Comparison of ENCODE assay signal across 15 cellular contexts in the genomic region with DNA sequence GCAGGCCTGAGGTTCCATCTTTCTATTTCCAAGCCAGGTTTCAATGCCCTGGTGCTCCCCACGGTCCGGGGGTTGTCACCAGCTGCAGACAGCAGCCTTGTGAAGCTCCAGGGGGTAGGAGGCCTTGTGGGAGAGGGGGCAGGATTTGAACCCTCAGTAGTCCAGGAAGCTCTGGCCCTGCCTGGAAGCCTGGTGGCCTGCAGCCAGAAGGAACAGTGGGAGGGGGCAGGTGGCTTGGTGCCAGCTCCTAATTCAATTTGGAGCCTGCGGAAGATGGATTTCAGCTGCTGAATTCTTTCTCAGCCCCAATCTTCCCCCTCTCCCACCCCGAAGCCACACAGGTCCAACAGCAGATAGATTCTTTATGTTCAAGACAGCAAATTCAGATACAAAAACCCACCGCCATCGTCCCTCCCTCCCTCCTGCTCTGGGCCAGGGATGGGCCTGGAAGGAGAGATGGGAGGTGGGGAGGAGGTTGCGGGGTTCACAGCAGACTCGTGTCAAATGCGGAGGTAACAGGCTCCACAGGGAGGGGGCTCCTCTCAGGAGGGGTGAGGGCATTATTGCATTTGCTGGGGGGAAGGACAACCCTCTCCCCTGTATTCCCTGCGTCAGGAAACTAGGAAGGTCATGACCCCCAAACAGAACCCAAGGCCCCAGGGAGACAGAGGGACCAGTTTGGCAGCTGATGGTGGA. TPM values are rescaled to one million over a fixed set of nuclear protein-coding genes. Genes with fewer than 3 reads are reported as not detected.
DNase-seq lines count a peak whose midpoint lies in the region; ATAC-seq, FAIRE-seq and TF ChIP-seq lines count a peak whose summit lies in the region.
"Had no signal": no experiment of that assay in that cellular context is flagged by ENCODE, and none has a peak within 500 bp of the region (broad histone marks: within the 10 kb centered on the region; RNA-seq: fewer than 3 reads in every experiment).

No MANE protein-coding gene starts in this region.

- dilution Hi-C loops in IMR-90 (cut with HindIII; ENCODE audit: low sequenced_read_pairs, unreplicated experiment), result no loop called here

- WGBS in IMR-90 (ENCODE audit: extremely low coverage in 2 of 2, insufficient read length in 1 of 2), 2 experiments, result no CpG with 5 or more reads among the region's 10 CpGs
- WGBS in K562 (ENCODE audit: insufficient coverage, low coverage, missing lambda C conversion rate), result 64% methylated on average over 7 of the region's 10 CpGs

- no peaks in the 10 kb centered on the region for H3K9me3 Mint-ChIP-seq in stimulated activated effector memory CD8-positive, alpha-beta T cell treated with anti-CD3 and anti-CD28 coated beads, Interleukin-12 subunit alpha, Interleukin-12 subunit beta, amount 100 ng/mL, for 72 hours
- H3K9me3 Mint-ChIP-seq: activated T-helper 17 cell treated with anti-CD3 and anti-CD28 coated beads, Interleukin-2, amount 50 U/mL, for 72 hours had no signal

- no peak for DNase-seq in IMR-90
- DNase-seq in K562 (ENCODE audit: extremely low read depth in 1 of 4, low spot score in 3 of 4), result no peak
- peak; percentile 93 for DNase-seq in kidney
- no peak for DNase-seq in stimulated activated effector memory CD8-positive, alpha-beta T cell treated with anti-CD3 and anti-CD28 coated beads, Interleukin-12 subunit alpha, Interleukin-12 subunit beta, amount 100 ng/mL, for 72 hours (ENCODE audit: low spot score in 2 of 2)
- DNase-seq in NCI-H1436 treated with DMSO at 0.1 percent for 48 hours (lab: John Stamatoyannopoulos, UW), result no peak
- DNase-seq: activated CD8-positive, alpha-beta T cell treated with anti-CD3 and anti-CD28 coated beads, Interleukin-2, amount 10 ng/mL, durations not matched to agents 7 days and 5 days; NCI-H446; ovary; WERI-Rb-1 had no signal

- in situ Hi-C loops in IMR-90 (cut with MboI; ENCODE audit: low sequenced_read_pairs) (loop anchor here (10.0 kb wide), 1 partner anchor 593 kb away; no protein-coding TSS in a partner anchor), K562 (cut with MboI) (loop anchor here (5.0 kb wide), 1 partner anchor 280 kb away; no protein-coding TSS in a partner anchor)

- FAIRE-seq in K562 (lab: Jason Lieb, UNC) (no peak), kidney (lab: Jason Lieb, UNC) (no peak)
- FAIRE-seq: GM18507, GM19239 had no signal

- H3K79me1 ChIP-seq in IMR-90 (ENCODE audit: low read depth in 1 of 2, low read length in 2 of 2), result peaks cover 8 to 44% of the 10 kb centered on the region in 2 experiments

- no peaks in the 10 kb centered on the region for H3K79me2 ChIP-seq in K562 (ENCODE audit: control insufficient read depth, insufficient read depth, low read length)

- no peak overlapping the region for H4K91ac ChIP-seq in IMR-90 (ENCODE audit: insufficient read depth, low read depth, low read length)

- no peak for TF ChIP-seq CTCF in IMR-90 (conservative IDR thresholded peaks at IDR 0.05; ENCODE audit: low read depth, low read length)
- TF ChIP-seq CTCF in K562 (IDR thresholded peaks at IDR 0.05 in 2 of 3, conservative IDR thresholded peaks at IDR 0.05 in 1 of 3; ENCODE audit: insufficient read depth in 2 of 3, low read depth in 1 of 3, low read length in 3 of 3), result no peak
- no peak for TF ChIP-seq CTCF in kidney (IDR thresholded peaks at IDR 0.05; ENCODE audit: borderline replicate concordance, extremely low read depth, insufficient read depth)

- TF ChIP-seq RAD21 in IMR-90 (IDR thresholded peaks at IDR 0.05; ENCODE audit: low read length) (no peak), K562 (CRISPR knock-in tag; conservative IDR thresholded peaks at IDR 0.05 in 1 of 2, IDR thresholded peaks at IDR 0.05 in 1 of 2) (no peak)

- H3K4me2 ChIP-seq in IMR-90 (ENCODE audit: low read depth, low read length), result no peak overlapping the region
- no peak overlapping the region for H3K4me2 ChIP-seq in K562 (ENCODE audit: insufficient read depth, low read length)

- BruUV-seq in IMR-90 (replicated peaks; lab: Mats Ljungman, UMichigan) (no TSS peak), K562 (replicated peaks; lab: Mats Ljungman, UMichigan) (no TSS peak)

- H3K36me3 Mint-ChIP-seq in stimulated activated effector memory CD8-positive, alpha-beta T cell treated with anti-CD3 and anti-CD28 coated beads, Interleukin-12 subunit alpha, Interleukin-12 subunit beta, amount 100 ng/mL, for 72 hours, result peaks cover 20% of the 10 kb centered on the region

- CTCF ChIA-PET in IMR-90 (lab: Yijun Ruan, JAX) (no interaction called here), K562 (lab: Yijun Ruan, JAX; ENCODE audit: low intra/inter-chr PET ratio) (no interaction called here)

- peak overlapping the region; percentile 14; the same call in 1 of the 2 replicates for H3K27ac ChIP-seq in IMR-90 (ENCODE audit: insufficient read depth, low read length)
- H3K27ac ChIP-seq in K562 (ENCODE audit: extremely low read depth, low read depth, low read length), result no peak overlapping the region
- H3K27ac ChIP-seq in kidney (ENCODE audit: low read depth in 2 of 2, low read length in 2 of 2), result peak overlapping the region; percentile 57 to 59
- H3K27ac ChIP-seq: ovary, WERI-Rb-1 had no signal

- no peak overlapping the region for H3K4me3 ChIP-seq in IMR-90 (ENCODE audit: insufficient read depth, low read depth, low read length)
- H3K4me3 ChIP-seq in K562, result no peak overlapping the region
- H3K4me3 ChIP-seq in kidney (ENCODE audit: low read length in 2 of 2), result no peak overlapping the region
- H3K4me3 ChIP-seq: ovary, skin epidermis had no signal

- H2BK20ac ChIP-seq in IMR-90 (ENCODE audit: low read depth, low read length), result no peak overlapping the region

- no peak for TF ChIP-seq POLR2A in IMR-90 (IDR thresholded peaks at IDR 0.05; ENCODE audit: low read depth, low read length)
- TF ChIP-seq POLR2A in K562 (conservative IDR thresholded peaks at IDR 0.05), result no peak

- H2AK5ac ChIP-seq in IMR-90 (ENCODE audit: low read depth, low read length), result no peak overlapping the region

- no peak overlapping the region for H3K4ac ChIP-seq in IMR-90 (ENCODE audit: low read depth, low read length)

- H3K4me1 Mint-ChIP-seq in stimulated activated effector memory CD8-positive, alpha-beta T cell treated with anti-CD3 and anti-CD28 coated beads, Interleukin-12 subunit alpha, Interleukin-12 subunit beta, amount 100 ng/mL, for 72 hours, result peaks cover 50% of the 10 kb centered on the region

- H3K4me3 Mint-ChIP-seq in stimulated activated effector memory CD8-positive, alpha-beta T cell treated with anti-CD3 and anti-CD28 coated beads, Interleukin-12 subunit alpha, Interleukin-12 subunit beta, amount 100 ng/mL, for 72 hours, result no peak overlapping the region
- H3K4me3 Mint-ChIP-seq: activated CD8-positive, alpha-beta T cell treated with anti-CD3 and anti-CD28 coated beads, Interleukin-2, amount 10 ng/mL, durations not matched to agents 7 days and 5 days; activated T-helper 17 cell treated with anti-CD3 and anti-CD28 coated beads, Interleukin-2, amount 50 U/mL, for 72 hours had no signal

- POLR2A ChIA-PET in IMR-90 (lab: Charles Lee; ENCODE audit: unreplicated experiment), result no interaction called here
- POLR2A ChIA-PET in K562 (lab: Yijun Ruan, JAX), result interaction anchor here (0.7 to 1.0 kb wide), 2 partner anchors 27 to 68 kb away, joined by 4 read pairs; no protein-coding TSS in a partner anchor

- TF ChIP-seq EP300 in K562 (IDR thresholded peaks at IDR 0.05; ENCODE audit: low read length), result no peak

- intact Hi-C loops in IMR-90 (cut with micrococcal nuclease) (loop anchor here (5.0 kb wide), 1 partner anchor 340 kb away; a partner anchor contains a TSS), K562 (cut with micrococcal nuclease) (no loop called here), kidney (cut with DNase I) (no loop called here)

- H2AK9ac ChIP-seq in IMR-90 (replicated peaks; ENCODE audit: low read depth, low read length, poor library complexity), result peak overlapping the region; percentile 81

- H2AFZ ChIP-seq in IMR-90 (replicated peaks; ENCODE audit: low read length, poor library complexity), result no peak overlapping the region
- no peak overlapping the region for H2AFZ ChIP-seq in K562 (ENCODE audit: low read depth, low read length)

- H3K14ac ChIP-seq in IMR-90 (replicated peaks; ENCODE audit: low read depth, low read length), result no peak overlapping the region

- H2BK15ac ChIP-seq in IMR-90 (ENCODE audit: low read depth, low read length), result no peak overlapping the region

- H3K9ac ChIP-seq in IMR-90 (ENCODE audit: low read depth, low read length) (no peak overlapping the region; the same call in 1 of the 2 replicates), K562 (ENCODE audit: insufficient read depth in 1 of 2, low read depth in 2 of 2, low read length in 2 of 2) (peak overlapping the region in 1 of 2 experiments; percentile 76; a peak in 1 of 4 replicates), kidney (ENCODE audit: low read length in 2 of 2) (no peak overlapping the region)

- H3K9me3 ChIP-seq in IMR-90 (ENCODE audit: control insufficient read depth, insufficient read depth, low read length) (no peaks in the 10 kb centered on the region), K562 (replicated peaks; ENCODE audit: control insufficient read depth, insufficient read depth, low read depth, low read length) (no peaks in the 10 kb centered on the region), kidney (ENCODE audit: control insufficient read depth in 1 of 2, low read length in 2 of 2) (no peaks in the 10 kb centered on the region)
- H3K9me3 ChIP-seq: ovary had no signal

- H3K9me1 ChIP-seq in IMR-90 (ENCODE audit: insufficient read depth, low read length) (0 out of 2 replicates have a peak, but pooled peaks cover 14% of the 10 kb centered on the region), K562 (ENCODE audit: control insufficient read depth, insufficient read depth, low read length) (no peaks in the 10 kb centered on the region)

- H3K56ac ChIP-seq in IMR-90 (ENCODE audit: extremely low read depth, insufficient read depth, low read length), result no peak overlapping the region

- H3K27ac Mint-ChIP-seq in stimulated activated effector memory CD8-positive, alpha-beta T cell treated with anti-CD3 and anti-CD28 coated beads, Interleukin-12 subunit alpha, Interleukin-12 subunit beta, amount 100 ng/mL, for 72 hours, result peak overlapping the region; percentile 24
- H3K27ac Mint-ChIP-seq: activated T-helper 17 cell treated with anti-CD3 and anti-CD28 coated beads, Interleukin-2, amount 50 U/mL, for 72 hours had no signal

- no peak overlapping the region for H4K5ac ChIP-seq in IMR-90 (ENCODE audit: low read depth, low read length)

- H3K27me3 ChIP-seq in IMR-90 (ENCODE audit: control insufficient read depth, insufficient read depth, low read length), result no peaks in the 10 kb centered on the region
- H3K27me3 ChIP-seq in K562 (ENCODE audit: control insufficient read depth in 2 of 2, insufficient read depth in 2 of 2, low read length in 2 of 2), result no peaks in the 10 kb centered on the region
- H3K27me3 ChIP-seq: ovary had no signal

- no peak overlapping the region for H2BK5ac ChIP-seq in IMR-90 (ENCODE audit: low read depth, low read length, poor library complexity, severe bottlenecking)

- no peak overlapping the region for H4K8ac ChIP-seq in IMR-90 (ENCODE audit: low read depth in 2 of 2, low read length in 2 of 2)

- H3K23ac ChIP-seq in IMR-90 (ENCODE audit: low read depth, low read length), result no peak overlapping the region

- H3K36me3 ChIP-seq in IMR-90 (ENCODE audit: control insufficient read depth, insufficient read depth, low read length) (peaks cover 25% of the 10 kb centered on the region), K562 (ENCODE audit: control insufficient read depth, insufficient read depth, low read length) (peaks cover 19% of the 10 kb centered on the region; the same call in 2 of the 3 replicates), kidney (ENCODE audit: control insufficient read depth in 1 of 2, insufficient read depth in 2 of 2, low read length in 2 of 2) (peaks cover 0 to 25% of the 10 kb centered on the region in 2 donors)
- H3K36me3 ChIP-seq: ovary had no signal

- H3K18ac ChIP-seq in IMR-90 (ENCODE audit: low read depth, low read length), result no peak overlapping the region

- no peak overlapping the region for H2BK120ac ChIP-seq in IMR-90 (ENCODE audit: low read depth, low read length)

- H4K20me1 ChIP-seq in IMR-90 (ENCODE audit: insufficient read depth, low read length) (peaks cover 33% of the 10 kb centered on the region), K562 (replicated peaks; ENCODE audit: control insufficient read depth, insufficient read depth, low read length) (no peaks in the 10 kb centered on the region)

- ATAC-seq in IMR-90 (ENCODE audit: low read depth), result no peak
- no peak for ATAC-seq in K562
- ATAC-seq in stimulated activated effector memory CD8-positive, alpha-beta T cell treated with anti-CD3 and anti-CD28 coated beads, Interleukin-12 subunit alpha, Interleukin-12 subunit beta, amount 100 ng/mL, for 72 hours, result no peak
- ATAC-seq in GM18519 (IDR thresholded peaks at IDR 0.05; ENCODE audit: low FRiP score, unreplicated experiment), result no peak
- no peak for ATAC-seq in HG03097 (IDR thresholded peaks at IDR 0.05; ENCODE audit: low FRiP score, unreplicated experiment)
- ATAC-seq: activated CD8-positive, alpha-beta T cell treated with anti-CD3 and anti-CD28 coated beads, Interleukin-2, amount 10 ng/mL, durations not matched to agents 7 days and 5 days; activated T-helper 17 cell treated with anti-CD3 and anti-CD28 coated beads, Interleukin-2, amount 50 U/mL, for 72 hours had no signal

- H3K4me1 ChIP-seq in IMR-90 (ENCODE audit: control insufficient read depth, insufficient read depth, low read length) (peaks cover 35% of the 10 kb centered on the region), K562 (replicated peaks in 1 of 2; ENCODE audit: control insufficient read depth in 2 of 2, insufficient read depth in 2 of 2, low read length in 2 of 2) (peaks cover 9 to 68% of the 10 kb centered on the region in 2 experiments), kidney (ENCODE audit: control insufficient read depth in 1 of 2, insufficient read depth in 1 of 2, low read depth in 1 of 2, low read length in 2 of 2) (peaks cover 0 to 21% of the 10 kb centered on the region in 2 donors)

RNA-seq across cellular contexts. Expression of a gene that starts 2.4 kb away (rescaled TPM):
- total RNA-seq in IMR-90 (2012; rRNA removed), result 0.28 and 0.54 TPM in 2 replicates
- 0.60 and 1.6 TPM in 2 replicates for polyA plus RNA-seq in IMR-90 (2012; rRNA removed)
- polyA plus RNA-seq in IMR-90 (2012; cell fraction: cytosol; rRNA removed), result 0.90 and 2.7 TPM in 2 replicates
- 0.52 and 2.4 TPM in 2 replicates for polyA plus RNA-seq in IMR-90 (2012; cell fraction: nucleus; rRNA removed; ENCODE audit: low replicate concordance)
- total RNA-seq in K562 (2011; cell fraction: chromatin; rRNA removed; ENCODE audit: low replicate concordance), result not detected in 2 replicates
- total RNA-seq in K562 (2011; cell fraction: nucleolus; rRNA removed), result 1.1 and 1.3 TPM in 2 replicates
- total RNA-seq in K562 (2011; cell fraction: nucleoplasm; rRNA removed), result 0.51 TPM in 1 of 2 replicates, not detected in the other
- total RNA-seq in K562 (2014; rRNA removed), result 0.27 and 0.29 TPM in 2 replicates
- total RNA-seq in K562 (2014; rRNA removed; fragmentation: Illumina TruSeq; extraction: Trizol), result not detected in 2 replicates
- not detected in 2 replicates for total RNA-seq in K562 (2015; rRNA removed; fragmentation: Illumina TruSeq; extraction: Trizol)
- 0.29 and 0.35 TPM in 2 replicates for total RNA-seq in K562 (2021)
- polyA plus RNA-seq in K562 (2011; rRNA removed), result 0.06 TPM in 1 of 2 replicates, not detected in the other
- 0.10 and 0.88 TPM in 2 replicates for polyA plus RNA-seq in K562 (2011; cell fraction: cytosol; rRNA removed)
- polyA plus RNA-seq in K562 (2011; cell fraction: nucleus; rRNA removed), result 0.13 and 0.34 TPM in 2 replicates
- 0.16 and 0.65 TPM in 2 replicates for polyA plus RNA-seq in K562 (2012)
- not detected in 2 replicates for polyA plus RNA-seq in K562 (2014; fragmentation: Illumina TruSeq; extraction: Trizol)
- not detected for polyA plus RNA-seq in K562 (2014; fragmentation: Nextera tagmentation; extraction: Ambion mirVana)
- 0.34 and 0.36 TPM in 2 replicates for polyA plus RNA-seq in K562 (2014; rRNA removed)
- polyA minus RNA-seq in K562 (2011; rRNA and poly(A)+ RNA removed), result not detected in 2 replicates
- not detected in 2 replicates for polyA minus RNA-seq in K562 (2011; cell fraction: cytosol; rRNA and poly(A)+ RNA removed)
- polyA minus RNA-seq in K562 (2011; cell fraction: nucleus; rRNA and poly(A)+ RNA removed), result 0.40 TPM in 1 of 2 replicates, not detected in the other
- 19.0 TPM for total RNA-seq in kidney
- 14.3 TPM for polyA plus RNA-seq in kidney (ENCODE audit: insufficient read depth, low read depth, low replicate concordance)
- polyA plus RNA-seq: ovary had no signal

RNA-seq across cellular contexts. Expression of a gene that starts 18.4 kb away (rescaled TPM):
- total RNA-seq in IMR-90 (2012; rRNA removed), result 74.2 and 77.5 TPM in 2 replicates
- 133 and 153 TPM in 2 replicates for polyA plus RNA-seq in IMR-90 (2012; rRNA removed)
- 151 and 196 TPM in 2 replicates for polyA plus RNA-seq in IMR-90 (2012; cell fraction: cytosol; rRNA removed)
- polyA plus RNA-seq in IMR-90 (2012; cell fraction: nucleus; rRNA removed; ENCODE audit: low replicate concordance), result 93.4 and 205 TPM in 2 replicates
- total RNA-seq in K562 (2011; cell fraction: chromatin; rRNA removed; ENCODE audit: low replicate concordance), result 18.6 and 50.3 TPM in 2 replicates
- 32.9 and 38.4 TPM in 2 replicates for total RNA-seq in K562 (2011; cell fraction: nucleolus; rRNA removed)
- 26.4 and 30.8 TPM in 2 replicates for total RNA-seq in K562 (2011; cell fraction: nucleoplasm; rRNA removed)
- 54.7 and 71.2 TPM in 2 replicates for total RNA-seq in K562 (2014; rRNA removed)
- 7.8 and 12.0 TPM in 2 replicates for total RNA-seq in K562 (2014; rRNA removed; fragmentation: Illumina TruSeq; extraction: Trizol)
- total RNA-seq in K562 (2015; rRNA removed; fragmentation: Illumina TruSeq; extraction: Trizol), result 39.7 and 46.3 TPM in 2 replicates
- 49.7 and 51.7 TPM in 2 replicates for total RNA-seq in K562 (2021)
- 24.8 and 26.6 TPM in 2 replicates for polyA plus RNA-seq in K562 (2011; rRNA removed)
- polyA plus RNA-seq in K562 (2011; cell fraction: cytosol; rRNA removed), result 25.0 and 75.6 TPM in 2 replicates
- polyA plus RNA-seq in K562 (2011; cell fraction: nucleus; rRNA removed), result 15.3 and 27.8 TPM in 2 replicates
- 37.9 and 39.8 TPM in 2 replicates for polyA plus RNA-seq in K562 (2012)
- polyA plus RNA-seq in K562 (2014; fragmentation: Illumina TruSeq; extraction: Trizol), result 13.6 and 35.1 TPM in 2 replicates
- polyA plus RNA-seq in K562 (2014; fragmentation: Nextera tagmentation; extraction: Ambion mirVana), result 1 to 10 TPM in 1 of 2 experiments, under 1 TPM in 1; 0.49 to 1.1 TPM
- polyA plus RNA-seq in K562 (2014; rRNA removed), result 50.8 and 52.2 TPM in 2 replicates
- 6.3 and 11.7 TPM in 2 replicates for polyA minus RNA-seq in K562 (2011; rRNA and poly(A)+ RNA removed)
- polyA minus RNA-seq in K562 (2011; cell fraction: cytosol; rRNA and poly(A)+ RNA removed), result 32.3 and 41.7 TPM in 2 replicates
- polyA minus RNA-seq in K562 (2011; cell fraction: nucleus; rRNA and poly(A)+ RNA removed), result 8.9 and 9.0 TPM in 2 replicates
- total RNA-seq in kidney, result 94.6 TPM
- 137 TPM for polyA plus RNA-seq in kidney (ENCODE audit: insufficient read depth, low read depth, low replicate concordance)

RNA-seq across cellular contexts. Expression of a gene that starts 40.6 kb away (rescaled TPM):
- total RNA-seq in IMR-90 (2012; rRNA removed) (82.5 and 88.2 TPM in 2 replicates), K562 (2014; rRNA removed) (62.1 and 71.5 TPM in 2 replicates), K562 (2014; rRNA removed; fragmentation: Illumina TruSeq; extraction: Trizol) (51.2 and 60.9 TPM in 2 replicates), K562 (2015; rRNA removed; fragmentation: Illumina TruSeq; extraction: Trizol) (85.3 and 86.5 TPM in 2 replicates), K562 (2021) (94.8 and 99.9 TPM in 2 replicates), kidney (77.9 TPM)
- polyA plus RNA-seq in IMR-90 (2012; rRNA removed) (91.1 and 95.4 TPM in 2 replicates), K562 (2011; rRNA removed) (83.5 and 113 TPM in 2 replicates), K562 (2014; fragmentation: Illumina TruSeq; extraction: Trizol) (78.3 and 100 TPM in 2 replicates), K562 (2014; fragmentation: Nextera tagmentation; extraction: Ambion mirVana) (10 to 100 TPM; 13.2 to 16.2 TPM), K562 (2014; rRNA removed) (61.7 and 79.2 TPM in 2 replicates), kidney (ENCODE audit: insufficient read depth, low read depth, low replicate concordance) (122 TPM)
- 73.4 and 172 TPM in 2 replicates for polyA plus RNA-seq in IMR-90 (2012; cell fraction: cytosol; rRNA removed)
- 38.3 and 63.8 TPM in 2 replicates for polyA plus RNA-seq in IMR-90 (2012; cell fraction: nucleus; rRNA removed; ENCODE audit: low replicate concordance)
- 66.1 and 87.4 TPM in 2 replicates for total RNA-seq in K562 (2011; cell fraction: chromatin; rRNA removed; ENCODE audit: low replicate concordance)
- total RNA-seq in K562 (2011; cell fraction: nucleolus; rRNA removed), result 67.0 and 68.3 TPM in 2 replicates
- 68.0 and 69.1 TPM in 2 replicates for total RNA-seq in K562 (2011; cell fraction: nucleoplasm; rRNA removed)
- polyA plus RNA-seq in K562 (2011; cell fraction: cytosol; rRNA removed), result 101 TPM in 2 replicates
- 78.2 and 79.0 TPM in 2 replicates for polyA plus RNA-seq in K562 (2011; cell fraction: nucleus; rRNA removed)
- 69.4 and 84.8 TPM in 2 replicates for polyA plus RNA-seq in K562 (2012)
- 71.6 and 93.9 TPM in 2 replicates for polyA minus RNA-seq in K562 (2011; rRNA and poly(A)+ RNA removed)
- polyA minus RNA-seq in K562 (2011; cell fraction: cytosol; rRNA and poly(A)+ RNA removed), result 31.4 and 40.9 TPM in 2 replicates
- polyA minus RNA-seq in K562 (2011; cell fraction: nucleus; rRNA and poly(A)+ RNA removed), result 22.5 and 40.4 TPM in 2 replicates

RNA-seq across cellular contexts. Expression of a gene that starts 44.5 kb away (rescaled TPM):
- total RNA-seq in IMR-90 (2012; rRNA removed) (39.4 and 41.4 TPM in 2 replicates), K562 (2014; rRNA removed) (108 and 133 TPM in 2 replicates), K562 (2014; rRNA removed; fragmentation: Illumina TruSeq; extraction: Trizol) (25.8 and 37.3 TPM in 2 replicates), K562 (2015; rRNA removed; fragmentation: Illumina TruSeq; extraction: Trizol) (75.0 and 80.6 TPM in 2 replicates), K562 (2021) (222 and 228 TPM in 2 replicates), kidney (103 TPM)
- polyA plus RNA-seq in IMR-90 (2012; rRNA removed) (39.1 and 44.1 TPM in 2 replicates), K562 (2011; rRNA removed) (52.1 and 63.7 TPM in 2 replicates), K562 (2014; fragmentation: Illumina TruSeq; extraction: Trizol) (77.5 and 97.5 TPM in 2 replicates), K562 (2014; fragmentation: Nextera tagmentation; extraction: Ambion mirVana) (under 1 TPM; 0.30 to 0.57 TPM), K562 (2014; rRNA removed) (97.3 and 108 TPM in 2 replicates), kidney (ENCODE audit: insufficient read depth, low read depth, low replicate concordance) (67.7 TPM)
- polyA plus RNA-seq in IMR-90 (2012; cell fraction: cytosol; rRNA removed), result 58.6 and 63.1 TPM in 2 replicates
- 50.6 and 92.0 TPM in 2 replicates for polyA plus RNA-seq in IMR-90 (2012; cell fraction: nucleus; rRNA removed; ENCODE audit: low replicate concordance)
- 22.5 and 89.0 TPM in 2 replicates for total RNA-seq in K562 (2011; cell fraction: chromatin; rRNA removed; ENCODE audit: low replicate concordance)
- total RNA-seq in K562 (2011; cell fraction: nucleolus; rRNA removed), result 76.9 and 79.6 TPM in 2 replicates
- 33.7 and 45.6 TPM in 2 replicates for total RNA-seq in K562 (2011; cell fraction: nucleoplasm; rRNA removed)
- polyA plus RNA-seq in K562 (2011; cell fraction: cytosol; rRNA removed), result 66.1 and 116 TPM in 2 replicates
- polyA plus RNA-seq in K562 (2011; cell fraction: nucleus; rRNA removed), result 105 and 144 TPM in 2 replicates
- 160 and 186 TPM in 2 replicates for polyA plus RNA-seq in K562 (2012)
- polyA minus RNA-seq in K562 (2011; rRNA and poly(A)+ RNA removed), result 37.3 and 59.9 TPM in 2 replicates
- 93.0 and 105 TPM in 2 replicates for polyA minus RNA-seq in K562 (2011; cell fraction: cytosol; rRNA and poly(A)+ RNA removed)
- polyA minus RNA-seq in K562 (2011; cell fraction: nucleus; rRNA and poly(A)+ RNA removed), result 25.6 and 39.1 TPM in 2 replicates

RNA-seq across cellular contexts. Expression of a gene that starts 51.8 kb away (rescaled TPM):
- total RNA-seq in IMR-90 (2012; rRNA removed) (35.8 and 46.2 TPM in 2 replicates), K562 (2014; rRNA removed) (86.0 and 158 TPM in 2 replicates), K562 (2014; rRNA removed; fragmentation: Illumina TruSeq; extraction: Trizol) (33.1 and 36.7 TPM in 2 replicates), K562 (2015; rRNA removed; fragmentation: Illumina TruSeq; extraction: Trizol) (81.9 and 91.6 TPM in 2 replicates), K562 (2021) (186 and 195 TPM in 2 replicates), kidney (132 TPM)
- polyA plus RNA-seq in IMR-90 (2012; rRNA removed) (81.2 and 102 TPM in 2 replicates), K562 (2011; rRNA removed) (68.0 and 169 TPM in 2 replicates), K562 (2014; fragmentation: Illumina TruSeq; extraction: Trizol) (204 and 211 TPM in 2 replicates), K562 (2014; fragmentation: Nextera tagmentation; extraction: Ambion mirVana) (10 to 100 TPM; 29.3 to 73.2 TPM), K562 (2014; rRNA removed) (81.4 and 108 TPM in 2 replicates), kidney (ENCODE audit: insufficient read depth, low read depth, low replicate concordance) (280 TPM)
- 74.3 and 124 TPM in 2 replicates for polyA plus RNA-seq in IMR-90 (2012; cell fraction: cytosol; rRNA removed)
- 111 and 215 TPM in 2 replicates for polyA plus RNA-seq in IMR-90 (2012; cell fraction: nucleus; rRNA removed; ENCODE audit: low replicate concordance)
- total RNA-seq in K562 (2011; cell fraction: chromatin; rRNA removed; ENCODE audit: low replicate concordance), result 122 and 325 TPM in 2 replicates
- 437 and 484 TPM in 2 replicates for total RNA-seq in K562 (2011; cell fraction: nucleolus; rRNA removed)
- total RNA-seq in K562 (2011; cell fraction: nucleoplasm; rRNA removed), result 307 and 324 TPM in 2 replicates
- polyA plus RNA-seq in K562 (2011; cell fraction: cytosol; rRNA removed), result 224 and 335 TPM in 2 replicates
- polyA plus RNA-seq in K562 (2011; cell fraction: nucleus; rRNA removed), result 326 and 378 TPM in 2 replicates
- 229 and 297 TPM in 2 replicates for polyA plus RNA-seq in K562 (2012)
- 76.6 and 95.7 TPM in 2 replicates for polyA minus RNA-seq in K562 (2011; rRNA and poly(A)+ RNA removed)
- 188 and 209 TPM in 2 replicates for polyA minus RNA-seq in K562 (2011; cell fraction: cytosol; rRNA and poly(A)+ RNA removed)
- 66.2 and 80.1 TPM in 2 replicates for polyA minus RNA-seq in K562 (2011; cell fraction: nucleus; rRNA and poly(A)+ RNA removed)
